1 cellular context compared by ENCODE assay signal in genomic region chr1:226149806-226150205, GRCh38.
TF ChIP-seq lines count a peak whose summit lies in the region.

No MANE protein-coding gene starts in this region.

TF ChIP-seq in K562, 482 proteins besides CTCF, POLR2A, EP300 and RAD21 (continued from another document):
- TF ChIP-seq PRDM10 (IDR thresholded peaks at IDR 0.05; ENCODE audit: partially characterized antibody) (no peak), ATF3 (IDR thresholded peaks at IDR 0.05) (peak; percentile 56), ATF3 (CRISPR knock-in tag; conservative IDR thresholded peaks at IDR 0.05) (no peak)
